ENCODE assay signal across 8 cellular contexts in the genomic region with DNA sequence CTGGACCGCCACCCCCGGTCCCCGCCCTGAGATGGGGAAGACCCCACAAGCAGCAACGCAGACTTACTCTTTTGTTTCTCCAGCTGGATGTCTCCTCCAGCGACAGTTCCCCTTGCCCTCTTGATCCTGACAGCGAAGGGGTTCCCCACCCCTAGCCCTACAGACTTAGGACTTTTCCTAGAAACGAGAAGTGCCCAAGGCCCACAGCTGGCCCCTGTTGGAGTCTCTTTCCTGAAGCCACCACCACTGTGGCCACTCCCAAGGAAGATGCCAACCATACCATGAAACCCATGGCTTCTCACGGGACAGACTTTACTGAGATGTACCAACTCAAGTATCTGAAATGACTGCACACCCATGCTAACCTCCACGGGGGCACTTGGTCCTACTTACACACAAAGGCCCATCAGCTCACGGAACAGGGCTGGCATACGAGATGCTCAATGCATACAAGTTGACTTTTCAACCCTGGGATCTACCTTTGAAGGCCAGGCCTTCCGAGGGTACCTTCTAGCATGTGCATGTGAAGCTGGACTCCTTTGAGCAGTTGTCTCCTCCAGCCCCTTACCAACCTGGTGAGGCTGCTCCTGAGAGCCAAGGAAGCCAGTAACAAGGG. TPM values are rescaled to one million over a fixed set of nuclear protein-coding genes. Genes with fewer than 3 reads are reported as not detected.
DNase-seq lines count a peak whose midpoint lies in the region; ATAC-seq and TF ChIP-seq lines count a peak whose summit lies in the region.

No MANE protein-coding gene starts in this region.

- peak overlapping the region; percentile 95 for H3K27ac Mint-ChIP-seq in activated naive CD4-positive, alpha-beta T cell treated with anti-CD3 and anti-CD28 coated beads, Interleukin-2, amount 50 U/mL, for 24 hours
- peak overlapping the region; percentile 97 for H3K27ac Mint-ChIP-seq in activated T-cell treated with anti-CD3 and anti-CD28 coated beads, Interleukin-2, amount 50 U/mL, for 72 hours

- intact Hi-C loops in testis (cut with DNase I; ENCODE audit: low total_unique reads) (no loop called here), sciatic nerve (cut with DNase I) (no loop called here)

- no peak for DNase-seq in activated naive CD4-positive, alpha-beta T cell (lab: John Stamatoyannopoulos, UW)
- DNase-seq in activated T-cell treated with anti-CD3 and anti-CD28 coated beads, Interleukin-2, amount 50 U/mL, for 72 hours, result no peak
- no peak for DNase-seq in testis
- no peak for DNase-seq in sciatic nerve (ENCODE audit: low spot score)
- DNase-seq in DMS153 (lab: John Stamatoyannopoulos, UW), result no peak

- no peak overlapping the region for H3K9ac ChIP-seq in iPS-18a (ENCODE audit: low read length)

- H3K27me3 Mint-ChIP-seq in activated naive CD4-positive, alpha-beta T cell treated with anti-CD3 and anti-CD28 coated beads, Interleukin-2, amount 50 U/mL, for 24 hours, result no peaks in the 10 kb centered on the region
- peaks cover 5% of the 10 kb centered on the region for H3K27me3 Mint-ChIP-seq in activated T-cell treated with anti-CD3 and anti-CD28 coated beads, Interleukin-2, amount 50 U/mL, for 72 hours (ENCODE audit: low read depth)

- peak; percentile 0 to 18 for ATAC-seq in activated T-cell treated with anti-CD3 and anti-CD28 coated beads, Interleukin-2, amount 50 U/mL, for 72 hours (replicated peaks in 1 of 2)
- no peak for ATAC-seq in sciatic nerve
- no peak for ATAC-seq in GM19455 (IDR thresholded peaks at IDR 0.05; ENCODE audit: unreplicated experiment)

- peaks cover 13% of the 10 kb centered on the region for H3K9me3 ChIP-seq in iPS-18a (ENCODE audit: control insufficient read depth, low read depth, low read length)
- H3K9me3 ChIP-seq in testis, result no peaks in the 10 kb centered on the region

- H3K27ac ChIP-seq in iPS-18a (ENCODE audit: low read length) (no peak overlapping the region), testis (peak overlapping the region; percentile 83 to 84)

- peak overlapping the region; percentile 90 for H3K4me3 Mint-ChIP-seq in activated naive CD4-positive, alpha-beta T cell treated with anti-CD3 and anti-CD28 coated beads, Interleukin-2, amount 50 U/mL, for 24 hours
- H3K4me3 Mint-ChIP-seq in activated T-cell treated with anti-CD3 and anti-CD28 coated beads, Interleukin-2, amount 50 U/mL, for 72 hours, result peak overlapping the region; percentile 83 to 97

- WGBS in testis, 2 donors, result 8 to 33% methylated on average over 7 to 11 of the region's 12 CpGs

- peaks cover 12% of the 10 kb centered on the region for H3K4me1 Mint-ChIP-seq in activated naive CD4-positive, alpha-beta T cell treated with anti-CD3 and anti-CD28 coated beads, Interleukin-2, amount 50 U/mL, for 24 hours
- H3K4me1 Mint-ChIP-seq in activated T-cell treated with anti-CD3 and anti-CD28 coated beads, Interleukin-2, amount 50 U/mL, for 72 hours (ENCODE audit: low read depth), result peaks cover 16% of the 10 kb centered on the region

- H3K4me1 ChIP-seq in iPS-18a (ENCODE audit: control insufficient read depth, low read depth, low read length) (peaks cover 3% of the 10 kb centered on the region), testis (peaks cover 6% of the 10 kb centered on the region)

- H3K9me3 Mint-ChIP-seq in activated naive CD4-positive, alpha-beta T cell treated with anti-CD3 and anti-CD28 coated beads, Interleukin-2, amount 50 U/mL, for 24 hours, result no peaks in the 10 kb centered on the region
- no peaks in the 10 kb centered on the region for H3K9me3 Mint-ChIP-seq in activated T-cell treated with anti-CD3 and anti-CD28 coated beads, Interleukin-2, amount 50 U/mL, for 72 hours

- TF ChIP-seq CTCF in testis (IDR thresholded peaks at IDR 0.05), result no peak

- H3K36me3 ChIP-seq in iPS-18a (ENCODE audit: control insufficient read depth, low read depth, low read length) (peaks cover 12% of the 10 kb centered on the region), testis (ENCODE audit: low read depth, missing control alignments) (no peaks in the 10 kb centered on the region)

- no peaks in the 10 kb centered on the region for H3K36me3 Mint-ChIP-seq in activated naive CD4-positive, alpha-beta T cell treated with anti-CD3 and anti-CD28 coated beads, Interleukin-2, amount 50 U/mL, for 24 hours
- H3K36me3 Mint-ChIP-seq in activated T-cell treated with anti-CD3 and anti-CD28 coated beads, Interleukin-2, amount 50 U/mL, for 72 hours (ENCODE audit: insufficient read depth in 2 of 2), result peaks cover 0 to 3% of the 10 kb centered on the region in 2 donors

- H3K27me3 ChIP-seq in iPS-18a (ENCODE audit: control insufficient read depth, insufficient read depth, low read length) (no peaks in the 10 kb centered on the region), testis (no peaks in the 10 kb centered on the region)

- H3K4me3 ChIP-seq in iPS-18a (ENCODE audit: low read length) (peak overlapping the region; percentile 50), testis (peak overlapping the region; percentile 50 to 64)

- TF ChIP-seq POLR2A in testis (IDR thresholded peaks at IDR 0.05), result no peak

RNA-seq across cellular contexts. Expression of a gene that starts 0.9 kb away (rescaled TPM):
- 100 to 1,000 TPM; 131 to 150 TPM for total RNA-seq in activated T-cell treated with anti-CD3 and anti-CD28 coated beads, Interleukin-2, amount 50 U/mL, for 72 hours
- total RNA-seq in testis (10 to 100 TPM; 77.6 to 90.8 TPM), sciatic nerve (53.9 TPM)
- 48.6 TPM for polyA plus RNA-seq in testis (ENCODE audit: insufficient read depth, low read depth, low replicate concordance)

RNA-seq across cellular contexts. Expression of a gene that starts 48.1 kb away (rescaled TPM):
- total RNA-seq in activated T-cell treated with anti-CD3 and anti-CD28 coated beads, Interleukin-2, amount 50 U/mL, for 72 hours, result 1 to 10 TPM; 9.1 to 9.8 TPM
- total RNA-seq in testis, result 10 to 100 TPM; 13.1 to 15.7 TPM
- 6.1 TPM for polyA plus RNA-seq in testis (ENCODE audit: insufficient read depth, low read depth, low replicate concordance)
- 10.3 TPM for total RNA-seq in sciatic nerve

RNA-seq across cellular contexts. Expression of a gene that starts 49.0 kb away (rescaled TPM):
- 10 to 100 TPM; 59.3 to 65.8 TPM for total RNA-seq in activated T-cell treated with anti-CD3 and anti-CD28 coated beads, Interleukin-2, amount 50 U/mL, for 72 hours
- 100 to 1,000 TPM; 102 to 115 TPM for total RNA-seq in testis
- polyA plus RNA-seq in testis (ENCODE audit: insufficient read depth, low read depth, low replicate concordance), result 32.3 TPM
- total RNA-seq in sciatic nerve, result 42.2 TPM

Comparison
In these comparisons a context has a peak if more than half of its experiments do, and no peak if none do; other contexts are left out.
1. ATAC-seq: peak in activated T-cell treated with anti-CD3 and anti-CD28 coated beads, Interleukin-2, amount 50 U/mL, for 72 hours (2 of 2); none in sciatic nerve (single experiment) and GM19455 (single experiment).